23 cellular contexts compared by ENCODE assay signal in genomic region chr5:138792181-138792808, GRCh38. TPM values are rescaled to one million over a fixed set of nuclear protein-coding genes. Genes with fewer than 3 reads are reported as not detected.
DNase-seq lines count a peak whose midpoint lies in the region; ATAC-seq and TF ChIP-seq lines count a peak whose summit lies in the region.
"Had no signal": no experiment of that assay in that cellular context is flagged by ENCODE, and none has a peak within 500 bp of the region (broad histone marks: within the 10 kb centered on the region; RNA-seq: fewer than 3 reads in every experiment).

No MANE protein-coding gene starts in this region.

- no peaks in the 10 kb centered on the region for H3K9me3 ChIP-seq in cardiac muscle cell (ENCODE audit: low read depth)
- no peaks in the 10 kb centered on the region for H3K9me3 ChIP-seq in right cardiac atrium (ENCODE audit: control insufficient read depth, low read length)
- H3K9me3 ChIP-seq in naive thymus-derived CD4-positive, alpha-beta T cell (ENCODE audit: control insufficient read depth in 2 of 3, low read length in 3 of 3): no peaks in the 10 kb centered on the region
- H3K9me3 ChIP-seq: right atrium auricular region, vagina had no signal

- H3K4me3 Mint-ChIP-seq in naive thymus-derived CD4-positive, alpha-beta T cell: peak overlapping the region in 3 of 10 donors; percentile 2 to 12 (median 4)
- H3K4me3 Mint-ChIP-seq: activated CD4-positive, alpha-beta T cell treated with anti-CD3 and anti-CD28 coated beads, Interleukin-2, amount 10 ng/mL, durations not matched to agents 24 days and 14 days; memory B cell had no signal

- H3K27ac Mint-ChIP-seq in naive thymus-derived CD4-positive, alpha-beta T cell: no peak overlapping the region
- H3K27ac Mint-ChIP-seq: activated CD4-positive, alpha-beta T cell treated with anti-CD3 and anti-CD28 coated beads, Interleukin-2, amount 10 ng/mL, durations not matched to agents 24 days and 14 days; memory B cell had no signal

- CTCF ChIA-PET in naive thymus-derived CD4-positive, alpha-beta T cell (lab: Charles Lee): interaction anchor here (1.3 kb wide), 1 partner anchor 34 kb away, joined by 4 read pairs; no protein-coding TSS in a partner anchor

- ATAC-seq in right cardiac atrium (no peak), HG02588 (IDR thresholded peaks at IDR 0.05; ENCODE audit: unreplicated experiment) (no peak)
- ATAC-seq in naive thymus-derived CD4-positive, alpha-beta T cell: peak; percentile 64
- ATAC-seq: GM12878 had no signal

- H3K4me1 ChIP-seq in cardiac muscle cell (ENCODE audit: low read depth) (peaks cover 10% of the 10 kb centered on the region), right cardiac atrium (ENCODE audit: control insufficient read depth, insufficient read depth, low read length) (peaks cover 5% of the 10 kb centered on the region)
- peaks cover 4 to 6% of the 10 kb centered on the region in 2 donors for H3K4me1 ChIP-seq in naive thymus-derived CD4-positive, alpha-beta T cell (ENCODE audit: control insufficient read depth in 2 of 2, insufficient read depth in 2 of 2, low read length in 2 of 2)

- no peak overlapping the region for H3K4me3 ChIP-seq in cardiac muscle cell
- H3K4me3 ChIP-seq in right cardiac atrium (ENCODE audit: low read length): no peak overlapping the region
- H3K4me3 ChIP-seq in naive thymus-derived CD4-positive, alpha-beta T cell (ENCODE audit: low read length): no peak overlapping the region
- H3K4me3 ChIP-seq: GM12878, right atrium auricular region, vagina had no signal

- H3K27me3 ChIP-seq in cardiac muscle cell (no peaks in the 10 kb centered on the region), right cardiac atrium (ENCODE audit: control insufficient read depth, insufficient read depth) (no peaks in the 10 kb centered on the region)
- H3K27me3 ChIP-seq in naive thymus-derived CD4-positive, alpha-beta T cell (ENCODE audit: control insufficient read depth in 2 of 2, insufficient read depth in 2 of 2, low read length in 2 of 2): peaks cover 0 to 9% of the 10 kb centered on the region in 2 donors
- H3K27me3 ChIP-seq: right atrium auricular region, vagina had no signal

- DNase-seq in cardiac muscle cell (ENCODE audit: low read depth in 1 of 2, low spot score in 1 of 2) (no peak), right cardiac atrium (no peak), EL (no peak), glomerular visceral epithelial cell (ENCODE audit: extremely low spot score) (no peak), NCI-H1930 (lab: John Stamatoyannopoulos, UW) (no peak)
- DNase-seq in naive thymus-derived CD4-positive, alpha-beta T cell: peak in 6 of 9 donors; percentile 14 to 53 (median 42)
- DNase-seq: activated CD4-positive, alpha-beta T cell treated with anti-CD3 and anti-CD28 coated beads, Interleukin-2, amount 10 ng/mL, durations not matched to agents 24 days and 14 days; central memory CD4-positive, alpha-beta T cell; COR-L47; effector CD4-positive, alpha-beta T cell; GDM1; KBM-7; NCI-H1048; NCI-H2081; NCI-H524 treated with DMSO at 0.1 percent for 48 hours; stimulated activated CD4-positive, alpha-beta T cell treated with anti-CD3 and anti-CD28 coated beads, Interleukin-1b, Interleukin-23, amount 100 ng/mL, for 48 hours; T1000 had no signal

- WGBS in right cardiac atrium: 43% methylated on average over 4 of the region's 4 CpGs

- intact Hi-C loops in right cardiac atrium (cut with DNase I): no loop called here
- intact Hi-C loops in naive thymus-derived CD4-positive, alpha-beta T cell (cut with micrococcal nuclease): no loop called here

- H3K27me3 Mint-ChIP-seq in naive thymus-derived CD4-positive, alpha-beta T cell: peaks cover 23 to 79% (median 59%) of the 10 kb centered on the region in 5 donors
- H3K27me3 Mint-ChIP-seq: memory B cell had no signal

- H3K27ac ChIP-seq in cardiac muscle cell (peak overlapping the region; percentile 25), right cardiac atrium (ENCODE audit: low read length) (no peak overlapping the region), VCaP (peak overlapping the region; percentile 60)
- no peak overlapping the region for H3K27ac ChIP-seq in naive thymus-derived CD4-positive, alpha-beta T cell (ENCODE audit: low read depth, low read length)
- H3K27ac ChIP-seq: right atrium auricular region, vagina had no signal

- TF ChIP-seq CTCF in cardiac muscle cell (IDR thresholded peaks at IDR 0.05; ENCODE audit: low read depth, low read length): no peak
- TF ChIP-seq CTCF in VCaP (conservative IDR thresholded peaks at IDR 0.05): no peak

- peaks cover 10 to 30% (median 15%) of the 10 kb centered on the region in 7 donors for H3K4me1 Mint-ChIP-seq in naive thymus-derived CD4-positive, alpha-beta T cell

- peaks cover 4% of the 10 kb centered on the region for H3K36me3 ChIP-seq in cardiac muscle cell
- no peaks in the 10 kb centered on the region for H3K36me3 ChIP-seq in naive thymus-derived CD4-positive, alpha-beta T cell (ENCODE audit: control insufficient read depth in 2 of 3, insufficient read depth in 3 of 3, low read length in 3 of 3)
- H3K36me3 ChIP-seq: right atrium auricular region, vagina had no signal

- H3K36me3 Mint-ChIP-seq in naive thymus-derived CD4-positive, alpha-beta T cell: no peaks in the 10 kb centered on the region

- H3K9me3 Mint-ChIP-seq in naive thymus-derived CD4-positive, alpha-beta T cell: peaks cover 0 to 3% (median 0%) of the 10 kb centered on the region in 11 donors
- H3K9me3 Mint-ChIP-seq: activated CD4-positive, alpha-beta T cell treated with anti-CD3 and anti-CD28 coated beads, Interleukin-2, amount 10 ng/mL, durations not matched to agents 24 days and 14 days; memory B cell had no signal

- POLR2A ChIA-PET in naive thymus-derived CD4-positive, alpha-beta T cell (lab: Charles Lee): interaction anchor here (0.7 kb wide), 1 partner anchor 558 kb away, joined by 3 read pairs; no protein-coding TSS in a partner anchor

RNA-seq across cellular contexts. Expression of gene CTNNA1, which starts 39.1 kb away (rescaled TPM):
- total RNA-seq in cardiac muscle cell: 260 and 304 TPM in 2 replicates
- polyA plus RNA-seq in cardiac muscle cell: 145 and 171 TPM in 2 replicates
- 100 to 1,000 TPM; 264 to 360 (median 290) TPM for total RNA-seq in right cardiac atrium
- polyA plus RNA-seq in right cardiac atrium: 163 TPM
- 10 to 100 TPM in 2 of 5 experiments, 1 to 10 TPM in 3; 3.7 to 52.9 (median 7.1) TPM for total RNA-seq in naive thymus-derived CD4-positive, alpha-beta T cell
- polyA plus RNA-seq in naive thymus-derived CD4-positive, alpha-beta T cell: under 1 TPM; 0.78 to 0.92 TPM

Comparison
In these comparisons a context has a peak if more than half of its experiments do, and no peak if none do; other contexts are left out.
1. H3K27ac ChIP-seq: peak in cardiac muscle cell (single experiment) and VCaP (single experiment); none in right cardiac atrium (single experiment) and naive thymus-derived CD4-positive, alpha-beta T cell (single experiment).
2. DNase-seq: peak in naive thymus-derived CD4-positive, alpha-beta T cell (6 of 9); none in cardiac muscle cell (0 of 2), right cardiac atrium (0 of 3), EL (single experiment), glomerular visceral epithelial cell (single experiment) and NCI-H1930 (0 of 2).